In genomic region chr7:100366411-100367250, GRCh38 we compare ENCODE assay signal across 1 cellular context.
TF ChIP-seq lines count a peak whose summit lies in the region.

No MANE protein-coding gene starts in this region.

TF ChIP-seq in GM12878, 131 proteins besides CTCF, POLR2A, EP300 and RAD21 (continued from another document and continues in another):
- TF ChIP-seq PRDM15 (CRISPR knock-in tag; IDR thresholded peaks at IDR 0.05) (no peak), PML (IDR thresholded peaks at IDR 0.05; ENCODE audit: low read length) (no peak), SMAD1 (IDR thresholded peaks at IDR 0.05; ENCODE audit: low read depth, partially characterized antibody) (peak; percentile 26), ZBTB11 (CRISPR knock-in tag; IDR thresholded peaks at IDR 0.05) (no peak), YBX1 (IDR thresholded peaks at IDR 0.05) (no peak), SUZ12 (IDR thresholded peaks at IDR 0.05; ENCODE audit: unreplicated experiment) (no peak), BHLHE40 (IDR thresholded peaks at IDR 0.05; ENCODE audit: borderline replicate concordance in 1 of 2, low read depth in 2 of 2, low read length in 1 of 2) (peak in 1 of 2 experiments; percentile 83; a peak in 2 of 4 replicates), CUX1 (IDR thresholded peaks at IDR 0.05; ENCODE audit: insufficient replicate concordance, low read depth, low read length) (no peak), FOS (IDR thresholded peaks at IDR 0.05; ENCODE audit: borderline replicate concordance, extremely low read depth, insufficient read length) (no peak), MEF2A (IDR thresholded peaks at IDR 0.05; ENCODE audit: insufficient read depth, low read depth, low read length) (no peak), BACH1 (IDR thresholded peaks at IDR 0.05; ENCODE audit: borderline replicate concordance) (peak; percentile 57; the same call in 1 of the 2 replicates), BRCA1 (IDR thresholded peaks at IDR 0.05; ENCODE audit: low read depth, low read length) (no peak), ZNF622 (IDR thresholded peaks at IDR 0.05) (no peak), LARP7 (IDR thresholded peaks at IDR 0.05) (no peak), ELK1 (IDR thresholded peaks at IDR 0.05; ENCODE audit: low read depth, low read length) (no peak), NBN (IDR thresholded peaks at IDR 0.05) (peak; percentile 92), ZZZ3 (IDR thresholded peaks at IDR 0.05; ENCODE audit: control insufficient read depth, insufficient read length, low read depth) (no peak), ZBTB33 (IDR thresholded peaks at IDR 0.05) (no peak), SREBF1 (IDR thresholded peaks at IDR 0.05; ENCODE audit: low read length) (no peak), SUPT20H (IDR thresholded peaks at IDR 0.05; ENCODE audit: borderline replicate concordance, control insufficient read depth, low read depth, low read length) (no peak), HDGF (IDR thresholded peaks at IDR 0.05) (peak; percentile 98; the same call in 1 of the 2 replicates), POU2F2 (IDR thresholded peaks at IDR 0.05; ENCODE audit: borderline replicate concordance, low read depth, low read length) (no peak; the same call in 2 of the 3 replicates), CHD4 (IDR thresholded peaks at IDR 0.05) (no peak), TARDBP (IDR thresholded peaks at IDR 0.05; ENCODE audit: borderline replicate concordance) (no peak), NFXL1 (IDR thresholded peaks at IDR 0.05; ENCODE audit: borderline replicate concordance) (no peak), IRF4 (IDR thresholded peaks at IDR 0.05; ENCODE audit: low read depth, low read length) (0 out of 2 replicates have a peak, but pooled peaks have one; percentile 24), TCF3 (IDR thresholded peaks at IDR 0.05; ENCODE audit: borderline replicate concordance, insufficient read depth, low read depth, low read length) (0 out of 2 replicates have a peak, but pooled peaks have one; percentile 7), E4F1 (IDR thresholded peaks at IDR 0.05; ENCODE audit: borderline replicate concordance, partially characterized antibody) (no peak), PKNOX1 (IDR thresholded peaks at IDR 0.05) (no peak), IKZF1 (conservative IDR thresholded peaks at IDR 0.05) (peak; percentile 86), CBX5 (IDR thresholded peaks at IDR 0.05; ENCODE audit: low read depth) (no peak), E2F8 (IDR thresholded peaks at IDR 0.05; ENCODE audit: low read depth, partially characterized antibody) (no peak), GABPA (IDR thresholded peaks at IDR 0.05; ENCODE audit: low read depth) (no peak), KDM1A (IDR thresholded peaks at IDR 0.05; ENCODE audit: borderline replicate concordance) (no peak), MXI1 (IDR thresholded peaks at IDR 0.05; ENCODE audit: low read depth, low read length) (no peak; the same call in 1 of the 2 replicates), ASH2L (IDR thresholded peaks at IDR 0.05; ENCODE audit: borderline replicate concordance, low read depth) (no peak), CEBPB (IDR thresholded peaks at IDR 0.05; ENCODE audit: borderline replicate concordance in 1 of 2, low read depth in 2 of 2, low read length in 2 of 2) (no peak), NR2F1 (conservative IDR thresholded peaks at IDR 0.05) (peak; percentile 82), YY1 (IDR thresholded peaks at IDR 0.05; ENCODE audit: low read depth, low read length) (no peak)
